In genomic region chr6:143408787-143409162, GRCh38 we compare ENCODE assay signal across 21 cellular contexts.
"Had no signal": no experiment of that assay in that cellular context is flagged by ENCODE, and none has a peak within 500 bp of the region (broad histone marks: within the 10 kb centered on the region; RNA-seq: fewer than 3 reads in every experiment).

No MANE protein-coding gene starts in this region.

- H3K36me3 ChIP-seq: lower lobe of right lung, tibial nerve, uterus, WERI-Rb-1 had no signal

- H3K9me3 Mint-ChIP-seq: activated naive CD8-positive, alpha-beta T cell treated with anti-CD3 and anti-CD28 coated beads for 36 hours; mesothelial cell of epicardium; nephron had no signal

- H3K4me3 Mint-ChIP-seq: activated naive CD8-positive, alpha-beta T cell treated with anti-CD3 and anti-CD28 coated beads for 36 hours; activated T-helper 1 cell treated with anti-CD3 and anti-CD28 coated beads, Interleukin-12 subunit alpha, Interleukin-12 subunit beta, Interleukin-2, Interleukin-4 antibody, amounts not matched to agents 30 ng/mL and 10 ng/mL and 1 ng/mL, durations not matched to agents 14 hours and 24 hours and 36 hours; mesothelial cell of epicardium; nephron had no signal

- H3K27ac Mint-ChIP-seq: activated naive CD8-positive, alpha-beta T cell treated with anti-CD3 and anti-CD28 coated beads for 36 hours; activated T-helper 1 cell treated with anti-CD3 and anti-CD28 coated beads, Interleukin-12 subunit alpha, Interleukin-12 subunit beta, Interleukin-2, Interleukin-4 antibody, amounts not matched to agents 30 ng/mL and 10 ng/mL and 1 ng/mL, durations not matched to agents 14 hours and 24 hours and 36 hours; mesothelial cell of epicardium; nephron had no signal

- DNase-seq: activated CD4-positive, alpha-beta T cell treated with anti-CD3 and anti-CD28 coated beads for 1 hour; activated CD4-positive, alpha-beta T cell treated with anti-CD3 and anti-CD28 coated beads, Interleukin-2, amount 50 U/mL, for 4 hours; activated naive CD8-positive, alpha-beta T cell treated with anti-CD3 and anti-CD28 coated beads for 36 hours; activated T-cell treated with anti-CD3 and anti-CD28 coated beads for 4 hours; amniotic stem cell; body of pancreas; caudate nucleus; foreskin melanocyte; glutamatergic neuron; hippocampal formation; lower lobe of right lung; stimulated activated naive CD8-positive, alpha-beta T cell treated with anti-CD3 and anti-CD28 coated beads, Interleukin-15, Interleukin-2, amounts not matched to agents 100 U/mL and 50 U/mL, for 24 hours; substantia nigra; uterus; WERI-Rb-1 had no signal

- ATAC-seq: body of pancreas; stimulated activated naive CD8-positive, alpha-beta T cell treated with anti-CD3 and anti-CD28 coated beads, Interleukin-15, Interleukin-2, amounts not matched to agents 100 U/mL and 50 U/mL, for 24 hours had no signal

- H3K27ac ChIP-seq: body of pancreas, epithelial cell of prostate, lower lobe of right lung, skin epidermis, tibial nerve, uterus, WERI-Rb-1 had no signal

- H3K4me3 ChIP-seq: body of pancreas, lower lobe of right lung, skin epidermis, tibial nerve, uterus had no signal

- H3K36me3 Mint-ChIP-seq: activated naive CD8-positive, alpha-beta T cell treated with anti-CD3 and anti-CD28 coated beads for 36 hours; mesothelial cell of epicardium had no signal

- H3K27me3 ChIP-seq: body of pancreas, tibial nerve, uterus had no signal

- H3K9me3 ChIP-seq: body of pancreas, lower lobe of right lung, tibial nerve, uterus had no signal

- H3K4me1 ChIP-seq: lower lobe of right lung, tibial nerve, uterus had no signal
